1 cellular context compared by ENCODE assay signal in genomic region chr20:41138527-41139226, GRCh38.
TF ChIP-seq lines count a peak whose summit lies in the region.

No MANE protein-coding gene starts in this region.

TF ChIP-seq in WTC11, 78 proteins besides CTCF, POLR2A, EP300 and RAD21 (continued from another document):
- TF ChIP-seq USF2 (CRISPR knock-in tag; IDR thresholded peaks at IDR 0.05) (no peak), HMGA2 (CRISPR knock-in tag; IDR thresholded peaks at IDR 0.05) (no peak), NR1H2 (CRISPR knock-in tag; IDR thresholded peaks at IDR 0.05) (no peak), AR (CRISPR knock-in tag; IDR thresholded peaks at IDR 0.05) (no peak), JAZF1 (CRISPR knock-in tag; IDR thresholded peaks at IDR 0.05) (no peak), ZNF263 (CRISPR knock-in tag; IDR thresholded peaks at IDR 0.05; ENCODE audit: low read depth) (no peak), TCF7 (CRISPR knock-in tag; IDR thresholded peaks at IDR 0.05; ENCODE audit: low read depth) (no peak), ZBTB21 (CRISPR knock-in tag; IDR thresholded peaks at IDR 0.05; ENCODE audit: borderline replicate concordance) (no peak), FOXK1 (CRISPR knock-in tag; IDR thresholded peaks at IDR 0.05) (no peak), ESRRA (CRISPR knock-in tag; IDR thresholded peaks at IDR 0.05; ENCODE audit: borderline replicate concordance) (no peak), KAT7 (CRISPR knock-in tag; IDR thresholded peaks at IDR 0.05; ENCODE audit: borderline replicate concordance) (no peak), GRHL2 (CRISPR knock-in tag; IDR thresholded peaks at IDR 0.05; ENCODE audit: insufficient replicate concordance, severe bottlenecking) (no peak), IRF2 (CRISPR knock-in tag; IDR thresholded peaks at IDR 0.05; ENCODE audit: borderline replicate concordance, low read depth) (no peak), EMX1 (CRISPR knock-in tag; IDR thresholded peaks at IDR 0.05) (no peak)
